23 cellular contexts compared by ENCODE assay signal in the genomic region with DNA sequence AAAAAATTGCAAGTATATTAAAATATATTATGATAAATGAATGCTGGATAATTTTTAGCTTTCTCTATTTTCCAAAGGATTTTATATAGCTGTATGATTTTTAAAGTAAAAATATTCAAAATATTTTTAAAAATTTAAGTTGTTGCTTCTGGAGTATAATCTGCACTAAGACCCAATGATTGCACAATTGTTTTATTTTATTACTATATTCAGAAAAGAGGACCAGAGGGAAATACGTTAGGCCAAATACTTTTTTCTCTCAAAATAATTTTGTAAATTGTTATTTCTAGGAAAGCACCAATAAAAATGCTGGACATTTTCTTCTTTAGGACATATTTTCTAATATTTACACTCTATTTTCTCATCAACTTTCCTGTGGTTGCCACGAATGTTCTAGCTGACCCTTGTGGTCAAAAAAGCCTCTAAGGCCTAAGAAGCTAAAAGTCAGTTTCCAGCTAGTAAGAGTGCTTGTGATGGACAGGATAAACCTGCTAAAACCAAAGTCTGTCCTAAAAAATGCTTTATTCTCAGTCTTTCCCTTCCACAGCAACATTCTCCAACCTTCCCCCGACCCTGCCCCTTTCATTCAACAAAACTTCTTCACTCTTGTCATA.
"Had no signal": no experiment of that assay in that cellular context is flagged by ENCODE, and none has a peak within 500 bp of the region (broad histone marks: within the 10 kb centered on the region; RNA-seq: fewer than 3 reads in every experiment).

No MANE protein-coding gene starts in this region.

- H3K4me1 Mint-ChIP-seq: central memory CD8-positive, alpha-beta T cell; stimulated activated naive CD8-positive, alpha-beta T cell treated with anti-CD3 and anti-CD28 coated beads, Interleukin-15, amount 100 ng/mL, for 72 hours had no signal

- H3K9me3 Mint-ChIP-seq: activated CD8-positive, alpha-beta T cell treated with anti-CD3 and anti-CD28 coated beads for 36 hours; activated naive CD4-positive, alpha-beta T cell treated with anti-CD3 and anti-CD28 coated beads for 36 hours; activated T-helper 2 cell treated with anti-CD3 and anti-CD28 coated beads, Interferon-gamma antibody, Interleukin-2, Interleukin-4, amounts not matched to agents 10 μg/mL and 5 μg/mL and 100 μg/mL, durations not matched to agents 14 hours and 24 hours and 36 hours; central memory CD8-positive, alpha-beta T cell; naive B cell; neural progenitor cell; stimulated activated naive CD8-positive, alpha-beta T cell treated with anti-CD3 and anti-CD28 coated beads, Interleukin-15, amount 100 ng/mL, for 72 hours had no signal

- H3K27ac Mint-ChIP-seq: activated CD8-positive, alpha-beta T cell treated with anti-CD3 and anti-CD28 coated beads for 36 hours; activated naive CD4-positive, alpha-beta T cell treated with anti-CD3 and anti-CD28 coated beads for 36 hours; activated T-helper 2 cell treated with anti-CD3 and anti-CD28 coated beads, Interferon-gamma antibody, Interleukin-2, Interleukin-4, amounts not matched to agents 10 μg/mL and 5 μg/mL and 100 μg/mL, durations not matched to agents 14 hours and 24 hours and 36 hours; neural progenitor cell had no signal

- DNase-seq: activated CD4-positive, alpha-beta T cell treated with anti-CD3 and anti-CD28 coated beads for 4 hours; activated CD8-positive, alpha-beta T cell treated with anti-CD3 and anti-CD28 coated beads for 36 hours; activated naive CD4-positive, alpha-beta T cell treated with anti-CD3 and anti-CD28 coated beads for 36 hours; activated T-cell treated with anti-CD3 and anti-CD28 coated beads, Interleukin-2, amount 50 U/mL, for 1 hour; brain microvascular endothelial cell; cortex of kidney; heart left ventricle; kidney glomerular epithelial cell; left ventricle myocardium inferior; mammary epithelial cell; naive B cell; small intestine; stimulated activated CD4-positive, alpha-beta T cell treated with anti-CD3 and anti-CD28 coated beads, Interleukin-15, amount 100 ng/mL, for 24 hours; stimulated activated CD4-positive, alpha-beta T cell treated with anti-CD3 and anti-CD28 coated beads, Interleukin-2, amount 100 ng/mL, for 48 hours; stimulated activated naive CD8-positive, alpha-beta T cell treated with anti-CD3 and anti-CD28 coated beads, Interleukin-15, amount 100 ng/mL, for 72 hours; T-helper 2 cell; upper lobe of left lung had no signal

- ATAC-seq: activated CD8-positive, alpha-beta T cell treated with anti-CD3 and anti-CD28 coated beads for 36 hours; gastroesophageal sphincter; heart left ventricle had no signal

- H3K4me3 ChIP-seq: gastroesophageal sphincter, heart left ventricle, left ventricle myocardium inferior, neural progenitor cell, prostate gland, right atrium auricular region, upper lobe of left lung had no signal

- H3K4me3 Mint-ChIP-seq: activated CD8-positive, alpha-beta T cell treated with anti-CD3 and anti-CD28 coated beads for 36 hours; activated naive CD4-positive, alpha-beta T cell treated with anti-CD3 and anti-CD28 coated beads for 36 hours; central memory CD8-positive, alpha-beta T cell; naive B cell; neural progenitor cell; stimulated activated naive CD8-positive, alpha-beta T cell treated with anti-CD3 and anti-CD28 coated beads, Interleukin-15, amount 100 ng/mL, for 72 hours had no signal

- H3K27me3 Mint-ChIP-seq: activated CD8-positive, alpha-beta T cell treated with anti-CD3 and anti-CD28 coated beads for 36 hours; central memory CD8-positive, alpha-beta T cell; stimulated activated naive CD8-positive, alpha-beta T cell treated with anti-CD3 and anti-CD28 coated beads, Interleukin-15, amount 100 ng/mL, for 72 hours had no signal
